ENCODE assay signal across 9 cellular contexts in genomic region chr2:205024822-205025518, GRCh38.
DNase-seq lines count a peak whose midpoint lies in the region; ATAC-seq and TF ChIP-seq lines count a peak whose summit lies in the region.
"Had no signal": no experiment of that assay in that cellular context is flagged by ENCODE, and none has a peak within 500 bp of the region (broad histone marks: within the 10 kb centered on the region; RNA-seq: fewer than 3 reads in every experiment).

No MANE protein-coding gene starts in this region.

- no peaks in the 10 kb centered on the region for H3K27me3 Mint-ChIP-seq in activated naive CD8-positive, alpha-beta T cell treated with anti-CD3 and anti-CD28 coated beads for 36 hours
- peaks cover 3% of the 10 kb centered on the region for H3K27me3 Mint-ChIP-seq in endothelial cell (ENCODE audit: unreplicated experiment)
- H3K27me3 Mint-ChIP-seq: central memory CD8-positive, alpha-beta T cell had no signal

- H3K27ac Mint-ChIP-seq in activated naive CD8-positive, alpha-beta T cell treated with anti-CD3 and anti-CD28 coated beads for 36 hours, result no peak overlapping the region
- H3K27ac Mint-ChIP-seq in endothelial cell (ENCODE audit: unreplicated experiment), result no peak overlapping the region

- 0 out of 2 replicates have a peak, but pooled peaks cover 2% of the 10 kb centered on the region for H3K9me3 ChIP-seq in MG63
- H3K9me3 ChIP-seq in right cardiac atrium (ENCODE audit: control insufficient read depth, low read length), result no peaks in the 10 kb centered on the region

- H3K4me3 ChIP-seq in MG63, result peak overlapping the region; percentile 30
- no peak overlapping the region for H3K4me3 ChIP-seq in right cardiac atrium (ENCODE audit: low read length)

- H3K4me1 Mint-ChIP-seq in activated naive CD8-positive, alpha-beta T cell treated with anti-CD3 and anti-CD28 coated beads for 36 hours, result peaks cover 17% of the 10 kb centered on the region
- peaks cover 5% of the 10 kb centered on the region for H3K4me1 Mint-ChIP-seq in endothelial cell (ENCODE audit: unreplicated experiment)
- H3K4me1 Mint-ChIP-seq: central memory CD8-positive, alpha-beta T cell had no signal

- peak; percentile 94 to 99 for ATAC-seq in right cardiac atrium

- H3K36me3 Mint-ChIP-seq in activated naive CD8-positive, alpha-beta T cell treated with anti-CD3 and anti-CD28 coated beads for 36 hours, result no peaks in the 10 kb centered on the region
- no peaks in the 10 kb centered on the region for H3K36me3 Mint-ChIP-seq in endothelial cell (ENCODE audit: low read depth, unreplicated experiment)

- intact Hi-C loops in right cardiac atrium (cut with DNase I), result no loop called here

- peaks cover 2% of the 10 kb centered on the region for H3K9me3 Mint-ChIP-seq in activated naive CD8-positive, alpha-beta T cell treated with anti-CD3 and anti-CD28 coated beads for 36 hours
- no peaks in the 10 kb centered on the region for H3K9me3 Mint-ChIP-seq in endothelial cell (ENCODE audit: unreplicated experiment)
- H3K9me3 Mint-ChIP-seq: central memory CD8-positive, alpha-beta T cell had no signal

- H3K4me1 ChIP-seq in right cardiac atrium (ENCODE audit: control insufficient read depth, insufficient read depth, low read length), result no peaks in the 10 kb centered on the region

- no peaks in the 10 kb centered on the region for H3K36me3 ChIP-seq in MG63

- no peak overlapping the region for H3K4me3 Mint-ChIP-seq in activated naive CD8-positive, alpha-beta T cell treated with anti-CD3 and anti-CD28 coated beads for 36 hours
- H3K4me3 Mint-ChIP-seq in endothelial cell (ENCODE audit: unreplicated experiment), result no peak overlapping the region
- H3K4me3 Mint-ChIP-seq: central memory CD8-positive, alpha-beta T cell had no signal

- H3K27me3 ChIP-seq in MG63 (no peaks in the 10 kb centered on the region), right cardiac atrium (ENCODE audit: control insufficient read depth, insufficient read depth) (no peaks in the 10 kb centered on the region)

- 32% methylated on average over 10 of the region's 10 CpGs for WGBS in right cardiac atrium

- no peak for TF ChIP-seq CTCF in endothelial cell (IDR thresholded peaks at IDR 0.05; ENCODE audit: unreplicated experiment)

- DNase-seq in AG08396 (ENCODE audit: low spot score), result peak; percentile 80
- peak; percentile 88 for DNase-seq in MG63
- DNase-seq in activated naive CD8-positive, alpha-beta T cell treated with anti-CD3 and anti-CD28 coated beads for 36 hours, result peak; percentile 14
- DNase-seq in right cardiac atrium, result peak; percentile 51 to 61 (median 51)
- DNase-seq in stimulated activated CD4-positive, alpha-beta T cell treated with anti-CD3 and anti-CD28 coated beads, Interleukin-1b, Interleukin-23, amount 100 ng/mL, for 4 hours (ENCODE audit: low read depth in 2 of 2), result peak; percentile 3 to 5
- DNase-seq in Kasumi-1 (lab: John Stamatoyannopoulos, UW), result no peak
- no peak for DNase-seq in NCI-H1048 (lab: John Stamatoyannopoulos, UW)
- no peak for DNase-seq in endothelial cell (ENCODE audit: low spot score)

- H3K27ac ChIP-seq in right cardiac atrium (ENCODE audit: low read length), result peak overlapping the region; percentile 54

Comparison
In these comparisons a context has a peak if more than half of its experiments do, and no peak if none do; other contexts are left out.
1. DNase-seq: peak in AG08396 (single experiment), MG63 (single experiment), activated naive CD8-positive, alpha-beta T cell treated with anti-CD3 and anti-CD28 coated beads for 36 hours (single experiment), right cardiac atrium (3 of 3) and stimulated activated CD4-positive, alpha-beta T cell treated with anti-CD3 and anti-CD28 coated beads, Interleukin-1b, Interleukin-23, amount 100 ng/mL, for 4 hours (2 of 2); none in Kasumi-1 (0 of 2), NCI-H1048 (single experiment) and endothelial cell (single experiment).